13 cellular contexts compared by ENCODE assay signal in the genomic region with DNA sequence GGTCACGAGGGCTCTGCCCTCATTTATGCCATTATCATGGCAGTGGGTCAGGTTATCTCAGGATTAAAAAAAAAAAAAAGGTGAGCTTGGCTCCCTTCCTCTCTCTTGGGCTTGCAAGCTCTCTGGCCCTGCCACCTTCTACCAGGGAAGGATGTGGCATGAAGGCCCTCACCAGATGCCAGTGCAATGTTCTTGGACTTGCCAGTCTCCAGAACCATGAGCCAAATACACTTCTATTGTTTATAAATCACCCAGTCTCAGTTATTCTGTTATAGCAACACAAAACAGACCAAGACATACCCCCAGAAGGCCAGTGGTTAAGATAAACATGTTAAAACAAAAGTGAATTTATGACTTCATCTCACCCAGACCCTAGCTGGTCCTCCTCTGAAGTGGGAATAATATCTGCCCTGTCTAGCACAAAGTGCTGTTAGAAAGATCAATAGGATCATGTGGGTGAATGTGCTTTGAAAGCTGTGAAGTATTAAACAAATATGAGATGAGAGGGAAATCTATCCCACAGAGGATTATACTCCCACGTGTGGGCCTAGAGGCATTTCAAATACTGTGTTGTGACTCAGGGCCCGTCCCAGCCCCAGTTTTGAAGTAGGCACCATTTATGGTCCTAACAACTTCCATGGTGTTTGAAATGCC.
DNase-seq lines count a peak whose midpoint lies in the region; ATAC-seq and TF ChIP-seq lines count a peak whose summit lies in the region.
"Had no signal": no experiment of that assay in that cellular context is flagged by ENCODE, and none has a peak within 500 bp of the region (broad histone marks: within the 10 kb centered on the region; RNA-seq: fewer than 3 reads in every experiment).

No MANE protein-coding gene starts in this region.

- H3K27me3 Mint-ChIP-seq in progenitor cell of endocrine pancreas: peaks cover 13% of the 10 kb centered on the region

- peaks cover 3 to 23% of the 10 kb centered on the region in 2 donors for H3K4me1 ChIP-seq in esophagus (ENCODE audit: control insufficient read depth in 2 of 2, insufficient read depth in 2 of 2, low read length in 1 of 2)

- no peaks in the 10 kb centered on the region for H3K36me3 Mint-ChIP-seq in progenitor cell of endocrine pancreas (ENCODE audit: insufficient read depth)

- DNase-seq in EL (peak; percentile 9), NB4 (ENCODE audit: low read depth) (peak; percentile 34), progenitor cell of endocrine pancreas (ENCODE audit: low spot score, unreplicated experiment) (no peak), KG1 (lab: John Stamatoyannopoulos, UW) (no peak)
- DNase-seq: body of pancreas, GOT3, NCI-H1694, PC-3, substantia nigra had no signal

- peaks cover 38% of the 10 kb centered on the region for H3K4me1 Mint-ChIP-seq in progenitor cell of endocrine pancreas (ENCODE audit: low read depth)

- no peak for TF ChIP-seq POLR2A in NB4 (IDR thresholded peaks at IDR 0.05; ENCODE audit: extremely low read depth, insufficient read length)

- ATAC-seq in GM21619 (IDR thresholded peaks at IDR 0.05; ENCODE audit: unreplicated experiment) (no peak), HG03025 (IDR thresholded peaks at IDR 0.05; ENCODE audit: low FRiP score, unreplicated experiment) (no peak)
- ATAC-seq: body of pancreas, PC-3 had no signal

- peak overlapping the region; percentile 17 for H3K27ac Mint-ChIP-seq in progenitor cell of endocrine pancreas

- peaks cover 3% of the 10 kb centered on the region for H3K9me3 Mint-ChIP-seq in progenitor cell of endocrine pancreas (ENCODE audit: low read depth)

- H3K4me3 Mint-ChIP-seq in progenitor cell of endocrine pancreas (ENCODE audit: low read depth): no peak overlapping the region

- peak overlapping the region; percentile 98 for H3K27ac ChIP-seq in esophagus (ENCODE audit: low read depth in 2 of 2, low read length in 1 of 2)
- H3K27ac ChIP-seq: body of pancreas, HL-60 had no signal

- 45 to 57% methylated on average over 3 of the region's 3 CpGs for WGBS in esophagus, 2 donors

- H3K4me3 ChIP-seq in NB4 (ENCODE audit: low read depth, low read length) (no peak overlapping the region), esophagus (ENCODE audit: low read depth in 1 of 2, low read length in 2 of 2) (no peak overlapping the region)
- H3K4me3 ChIP-seq: body of pancreas had no signal

- H3K36me3 ChIP-seq in esophagus (ENCODE audit: control insufficient read depth in 2 of 2, insufficient read depth in 2 of 2, low read length in 1 of 2): no peaks in the 10 kb centered on the region

- no peak for TF ChIP-seq CTCF in NB4 (IDR thresholded peaks at IDR 0.05; ENCODE audit: low read depth, low read length)
- TF ChIP-seq CTCF in progenitor cell of endocrine pancreas (IDR thresholded peaks at IDR 0.05; ENCODE audit: unreplicated experiment): no peak

- H3K9me3 ChIP-seq in esophagus (ENCODE audit: control insufficient read depth in 2 of 2, insufficient read depth in 1 of 2, low read depth in 1 of 2, low read length in 1 of 2): no peaks in the 10 kb centered on the region
- H3K9me3 ChIP-seq: body of pancreas had no signal

- H3K27me3 ChIP-seq in esophagus (ENCODE audit: control insufficient read depth in 1 of 2, insufficient read depth in 2 of 2, low read length in 2 of 2): no peaks in the 10 kb centered on the region
- H3K27me3 ChIP-seq: body of pancreas had no signal

Comparison
In these comparisons a context has a peak if more than half of its experiments do, and no peak if none do; other contexts are left out.
1. DNase-seq: peak in EL (single experiment) and NB4 (single experiment); none in progenitor cell of endocrine pancreas (single experiment) and KG1 (single experiment).